8 cellular contexts compared by ENCODE assay signal in genomic region chr3:122514123-122515019, GRCh38. TPM values are rescaled to one million over a fixed set of nuclear protein-coding genes. Genes with fewer than 3 reads are reported as not detected.
DNase-seq lines count a peak whose midpoint lies in the region; ATAC-seq and TF ChIP-seq lines count a peak whose summit lies in the region.

Gene KPNA1, minus strand, starts transcription at chr3:122514939. Its CDS starts 18,374 bp downstream, at chr3:122496565.

- peaks cover 11% of the 10 kb centered on the region; the same call in 1 of the 2 replicates for H3K36me3 ChIP-seq in OCI-LY1 (ENCODE audit: insufficient read depth, low read length)

- peak within 1 kb of the TSS; percentile 72 for H2AFZ ChIP-seq in OCI-LY1 (ENCODE audit: low read length)

- peaks cover 23% of the 10 kb centered on the region for H3K4me1 ChIP-seq in OCI-LY1 (ENCODE audit: insufficient read depth, low read length, severe bottlenecking)

- H3K9ac ChIP-seq in OCI-LY1 (ENCODE audit: low read length) = peak within 1 kb of the TSS; percentile 91

- H3K4me3 ChIP-seq in OCI-LY1 (ENCODE audit: low read depth, low read length, poor library complexity, severe bottlenecking) = peak within 1 kb of the TSS; percentile 89

- no peaks in the 10 kb centered on the region for H3F3A ChIP-seq in OCI-LY1 (ENCODE audit: insufficient read depth, low read length)

- no peak for TF ChIP-seq CTCF in Calu3 (IDR thresholded peaks at IDR 0.05; ENCODE audit: unreplicated experiment)
- no peak for TF ChIP-seq CTCF in OCI-LY1 (IDR thresholded peaks at IDR 0.05; ENCODE audit: low read length)
- no peak for TF ChIP-seq CTCF in mesothelial cell of epicardium (IDR thresholded peaks at IDR 0.05; ENCODE audit: unreplicated experiment)

- H3K27me3 ChIP-seq in OCI-LY1 (ENCODE audit: insufficient read depth, low read length) = no peaks in the 10 kb centered on the region

- H3K9me3 ChIP-seq in OCI-LY1 (ENCODE audit: low read length) = peaks cover 4% of the 10 kb centered on the region

- BruUV-seq in Calu3 (replicated peaks; lab: Mats Ljungman, UMichigan) = no TSS peak

- ATAC-seq in GM21390 (IDR thresholded peaks at IDR 0.05; ENCODE audit: unreplicated experiment) = peak; percentile 87

- H3K4me3 Mint-ChIP-seq in Calu3 (ENCODE audit: low read depth, unreplicated experiment) (peak within 1 kb of the TSS; percentile 97), mesothelial cell of epicardium (peak within 1 kb of the TSS; percentile 85)

- peak within 1 kb of the TSS; percentile 75 for H3K27ac ChIP-seq in OCI-LY1 (ENCODE audit: low read depth, low read length, poor library complexity, severe bottlenecking)

- H3K4me2 ChIP-seq in OCI-LY1 (ENCODE audit: low read length) = peak within 1 kb of the TSS; percentile 73

- peaks cover 20% of the 10 kb centered on the region for H3K36me3 Mint-ChIP-seq in Calu3 (ENCODE audit: insufficient read depth, unreplicated experiment)
- H3K36me3 Mint-ChIP-seq in mesothelial cell of epicardium = no peaks in the 10 kb centered on the region

- intact Hi-C loops in Calu3 (cut with micrococcal nuclease; ENCODE audit: unreplicated experiment) = loop anchor here (5.0 kb wide), 1 partner anchor 52 kb away; no protein-coding TSS in a partner anchor

- H3K4me1 Mint-ChIP-seq in Calu3 (ENCODE audit: low read depth, unreplicated experiment) (peaks cover 49% of the 10 kb centered on the region), mesothelial cell of epicardium (peaks cover 23% of the 10 kb centered on the region)

- in situ Hi-C loops in endometrial microvascular endothelial cells (cut with HindIII; ENCODE audit: inconsistent ontology term, low pct_unique_long_range_greater_than_20kb, low sequenced_read_pairs) = no loop called here

- peak within 1 kb of the TSS; percentile 89 for H3K27ac Mint-ChIP-seq in Calu3 (ENCODE audit: unreplicated experiment)
- peak within 1 kb of the TSS; percentile 94 for H3K27ac Mint-ChIP-seq in mesothelial cell of epicardium

- H3K27me3 Mint-ChIP-seq in Calu3 (ENCODE audit: unreplicated experiment) (no peaks in the 10 kb centered on the region), mesothelial cell of epicardium (ENCODE audit: low read depth) (peaks cover 3% of the 10 kb centered on the region)

- DNase-seq in Calu3 (peak; percentile 92), HUDEP-2 (lab: John Stamatoyannopoulos, UW; ENCODE audit: unreplicated experiment in 76 of 76) (peak in 74 of 76 experiments; percentile 21 to 86 (median 72)), mesothelial cell of epicardium (ENCODE audit: low spot score in 2 of 2, unreplicated experiment in 2 of 2) (peak; percentile 86 to 91)
- peak; percentile 86 for DNase-seq in activated CD8-positive, alpha-beta memory T cell treated with anti-CD3 and anti-CD28 coated beads, Interleukin-2, amount 50 U/mL, for 4 hours
- peak; percentile 73 to 81 for DNase-seq in stimulated activated CD8-positive, alpha-beta memory T cell treated with anti-CD3 and anti-CD28 coated beads, Interleukin-15, amount 100 ng/mL, for 4 hours (ENCODE audit: low read depth in 2 of 2)

- H3K9me2 ChIP-seq in OCI-LY1 (ENCODE audit: low read depth, low read length) = no peaks in the 10 kb centered on the region

- H3K79me2 ChIP-seq in OCI-LY1 (ENCODE audit: insufficient read depth, low read length) = peaks cover 46% of the 10 kb centered on the region

- H4K20me1 ChIP-seq in OCI-LY1 (ENCODE audit: insufficient read depth, low read length) = peaks cover 6% of the 10 kb centered on the region; the same call in 1 of the 2 replicates

- no peaks in the 10 kb centered on the region for H3K9me3 Mint-ChIP-seq in Calu3 (ENCODE audit: low read depth, unreplicated experiment)
- peaks cover 8% of the 10 kb centered on the region for H3K9me3 Mint-ChIP-seq in mesothelial cell of epicardium

- CTCF ChIA-PET in Calu3 (lab: Charles Lee) = interaction anchor here (0.8 to 1.1 kb wide), 3 partner anchors 19 to 122 kb away, joined by 3 to 4 read pairs (median 3); no protein-coding TSS in a partner anchor

RNA-seq across cellular contexts. Expression of gene KPNA1, which starts in this region (rescaled TPM):
- total RNA-seq in Calu3 (2022) (76.7 and 78.5 TPM in 2 replicates), endometrial microvascular endothelial cells (ENCODE audit: inconsistent ontology term) (53.6 TPM), mesothelial cell of epicardium (63.4 to 66.3 TPM (median 65.6 TPM) in 3 replicates)

Comparison
In these comparisons a context has a peak if more than half of its experiments do, and no peak if none do; other contexts are left out.
1. Peak in every context shown above with its lines: DNase-seq, ATAC-seq, H3K4me3 ChIP-seq and H3K27ac ChIP-seq.